19 cellular contexts compared by ENCODE assay signal in genomic region chr16:69225136-69225535, GRCh38. TPM values are rescaled to one million over a fixed set of nuclear protein-coding genes. Genes with fewer than 3 reads are reported as not detected.
DNase-seq lines count a peak whose midpoint lies in the region; ATAC-seq, FAIRE-seq and TF ChIP-seq lines count a peak whose summit lies in the region.
"Had no signal": no experiment of that assay in that cellular context is flagged by ENCODE, and none has a peak within 500 bp of the region (broad histone marks: within the 10 kb centered on the region; RNA-seq: fewer than 3 reads in every experiment).

No MANE protein-coding gene starts in this region.

- no TSS peak for BruUV-seq in HepG2 (replicated peaks; lab: Mats Ljungman, UMichigan)

- H3K4me3 ChIP-seq in liver (ENCODE audit: low read depth in 1 of 3, low read length in 3 of 3) (no peak overlapping the region), HepG2 (replicated peaks in 1 of 3; ENCODE audit: insufficient read depth in 1 of 3, low read depth in 2 of 3, low read length in 3 of 3) (no peak overlapping the region), upper lobe of left lung (no peak overlapping the region)
- H3K4me3 ChIP-seq: GM23338, K562 had no signal

- no peak for FAIRE-seq in HepG2 (lab: Jason Lieb, UNC)
- FAIRE-seq: GM12892, K562 had no signal

- H3K27me3 ChIP-seq in liver (ENCODE audit: control insufficient read depth in 4 of 4, insufficient read depth in 4 of 4, low read length in 3 of 4), result no peaks in the 10 kb centered on the region
- H3K27me3 ChIP-seq in HepG2 (ENCODE audit: control insufficient read depth in 1 of 2, insufficient read depth in 2 of 2, low read length in 2 of 2), result no peaks in the 10 kb centered on the region
- H3K27me3 ChIP-seq in upper lobe of left lung, result no peaks in the 10 kb centered on the region

- CTCF ChIA-PET in HepG2 (lab: Yijun Ruan, JAX; ENCODE audit: low intra/inter-chr PET ratio, low total read pairs), result no interaction called here

- in situ Hi-C loops in HepG2 (cut with HindIII; ENCODE audit: extremely low pct_ligation_motif_present, low pct_unique_long_range_greater_than_20kb), result no loop called here

- no peaks in the 10 kb centered on the region for H3K36me3 ChIP-seq in liver (ENCODE audit: control insufficient read depth in 4 of 4, insufficient read depth in 3 of 4, low read depth in 1 of 4, low read length in 3 of 4)
- H3K36me3 ChIP-seq in HepG2 (replicated peaks in 1 of 2; ENCODE audit: control insufficient read depth in 1 of 2, insufficient read depth in 2 of 2, low read length in 2 of 2), result no peaks in the 10 kb centered on the region
- H3K36me3 ChIP-seq in upper lobe of left lung, result no peaks in the 10 kb centered on the region

- TF ChIP-seq CTCF in liver (IDR thresholded peaks at IDR 0.05; ENCODE audit: low read depth, low read length, missing input control) (no peak), HepG2 (CRISPR knock-in tag; IDR thresholded peaks at IDR 0.05) (no peak), upper lobe of left lung (IDR thresholded peaks at IDR 0.05) (no peak)

- TF ChIP-seq EP300 in HepG2 (IDR thresholded peaks at IDR 0.05; ENCODE audit: low read depth in 2 of 2, low read length in 2 of 2), result no peak
- TF ChIP-seq EP300 in HepG2 (CRISPR knock-in tag; IDR thresholded peaks at IDR 0.05; ENCODE audit: borderline replicate concordance), result no peak
- TF ChIP-seq EP300 in upper lobe of left lung (IDR thresholded peaks at IDR 0.05), result no peak

- ATAC-seq in HepG2 (no peak), upper lobe of left lung (ENCODE audit: low FRiP score in 2 of 2) (no peak), HG02588 (IDR thresholded peaks at IDR 0.05; ENCODE audit: unreplicated experiment) (no peak)
- ATAC-seq: GM23338, HCT116, K562 had no signal

- no peak overlapping the region for H3K4me2 ChIP-seq in HepG2 (ENCODE audit: low read depth, low read length)
- H3K4me2 ChIP-seq: GM23338 had no signal

- H4K20me1 ChIP-seq in HepG2 (ENCODE audit: insufficient read depth, low read length), result no peaks in the 10 kb centered on the region

- no peak overlapping the region for H3K9ac ChIP-seq in liver (ENCODE audit: low read depth in 1 of 2, low read length in 2 of 2)
- no peak overlapping the region for H3K9ac ChIP-seq in HepG2 (ENCODE audit: insufficient read depth, low read depth, low read length)

- no peaks in the 10 kb centered on the region for H3K9me3 ChIP-seq in liver (ENCODE audit: control insufficient read depth in 4 of 4, low read length in 3 of 4)
- no peaks in the 10 kb centered on the region for H3K9me3 ChIP-seq in HepG2 (ENCODE audit: low read length)
- H3K9me3 ChIP-seq in upper lobe of left lung, result no peaks in the 10 kb centered on the region
- H3K9me3 ChIP-seq: Caco-2 had no signal

- TF ChIP-seq RAD21 in liver (IDR thresholded peaks at IDR 0.05) (no peak), HepG2 (CRISPR knock-in tag; IDR thresholded peaks at IDR 0.05) (no peak)

- peaks cover 7% of the 10 kb centered on the region for H3K79me2 ChIP-seq in HepG2 (ENCODE audit: insufficient read depth, low read length)

- 85% methylated on average over 7 of the region's 7 CpGs for WGBS in liver
- WGBS in HepG2 (ENCODE audit: low lambda C conversion rate), result 96% methylated on average over 7 of the region's 7 CpGs
- 67 to 74% methylated on average over 7 of the region's 7 CpGs for whole genome bisulfite sequencing in upper lobe of left lung, 2 donors

- no peak overlapping the region for H2AFZ ChIP-seq in HepG2 (ENCODE audit: low read length)
- H2AFZ ChIP-seq: GM23338 had no signal

- H3K27ac ChIP-seq in liver (ENCODE audit: low read depth in 1 of 2, low read length in 2 of 2), result no peak overlapping the region
- no peak overlapping the region for H3K27ac ChIP-seq in HepG2 (ENCODE audit: extremely low read length, insufficient read depth, low read length)
- peak overlapping the region in 2 of 4 donors; percentile 40 to 77 for H3K27ac ChIP-seq in upper lobe of left lung

- POLR2A ChIA-PET in HepG2 (lab: Yijun Ruan, JAX), result no interaction called here

- DNase-seq in HepG2 (ENCODE audit: low spot score) (no peak), left kidney (ENCODE audit: low read depth, low spot score) (peak; percentile 9), pulmonary artery endothelial cell (ENCODE audit: low read depth, low spot score) (peak; percentile 96), 8988T (no peak), upper lobe of left lung (no peak)
- DNase-seq: Caco-2, DMS153, NCI-H1417, NCI-H187 treated with DMSO at 0.1 percent for 48 hours, NCI-H2171 treated with DMSO at 0.1 percent for 48 hours, NCI-H446 treated with DMSO at 0.1 percent for 48 hours, NCI-H748 treated with DMSO at 0.1 percent for 48 hours, OCI-M1 had no signal

- intact Hi-C loops in HepG2 (cut with micrococcal nuclease; ENCODE audit: unreplicated experiment), result no loop called here

- TF ChIP-seq POLR2A in HepG2 (IDR thresholded peaks at IDR 0.05; ENCODE audit: insufficient read depth in 1 of 2, low read depth in 2 of 2, low read length in 2 of 2) (no peak), upper lobe of left lung (IDR thresholded peaks at IDR 0.05) (no peak)

- H3K4me1 ChIP-seq in liver (ENCODE audit: control insufficient read depth in 4 of 4, insufficient read depth in 4 of 4, low read length in 3 of 4), result no peaks in the 10 kb centered on the region
- H3K4me1 ChIP-seq in HepG2 (ENCODE audit: insufficient read depth, low read length), result peaks cover 27% of the 10 kb centered on the region
- H3K4me1 ChIP-seq in upper lobe of left lung, result peaks cover 16 to 26% (median 22%) of the 10 kb centered on the region in 4 donors

TF ChIP-seq in liver, 16 proteins besides CTCF, POLR2A, EP300 and RAD21:
- no peak for TF ChIP-seq FOXA1 (IDR thresholded peaks at IDR 0.05)
- peak; percentile 12 for TF ChIP-seq SP1 (IDR thresholded peaks at IDR 0.05)
- peak; percentile 92 for TF ChIP-seq NR2F2 (IDR thresholded peaks at IDR 0.05)
- no peak for TF ChIP-seq TAF1 (conservative IDR thresholded peaks at IDR 0.05)

TF ChIP-seq in HepG2, 621 proteins besides CTCF, POLR2A, EP300 and RAD21 (continues in another document):
- TF ChIP-seq PHF21A (CRISPR knock-in tag; IDR thresholded peaks at IDR 0.05), result no peak
- TF ChIP-seq RBFOX2 (IDR thresholded peaks at IDR 0.05; ENCODE audit: low read depth, low read length), result no peak
- TF ChIP-seq HNRNPK (IDR thresholded peaks at IDR 0.05; ENCODE audit: low read depth, low read length, poor library complexity, severe bottlenecking), result no peak
- no peak for TF ChIP-seq THAP8 (CRISPR knock-in tag; IDR thresholded peaks at IDR 0.05; ENCODE audit: borderline replicate concordance)
- no peak for TF ChIP-seq FOXC1 (CRISPR knock-in tag; IDR thresholded peaks at IDR 0.05; ENCODE audit: borderline replicate concordance)
- TF ChIP-seq USF2 (IDR thresholded peaks at IDR 0.05; ENCODE audit: low read depth, low read length), result no peak
- TF ChIP-seq USF2 (CRISPR knock-in tag; IDR thresholded peaks at IDR 0.05; ENCODE audit: borderline replicate concordance), result no peak
- TF ChIP-seq ZNF703 (CRISPR knock-in tag; IDR thresholded peaks at IDR 0.05; ENCODE audit: borderline replicate concordance), result no peak
- TF ChIP-seq FOXA3 (CRISPR knock-in tag; IDR thresholded peaks at IDR 0.05), result no peak

RNA-seq across cellular contexts. Expression of gene SNTB2, which starts 38.2 kb away (rescaled TPM):
- total RNA-seq in liver, result 1 to 10 TPM; 5.6 to 7.8 TPM
- 1 to 10 TPM; 2.1 to 2.6 TPM for polyA plus RNA-seq in liver
- total RNA-seq in HepG2 (2016; rRNA removed; fragmentation: Illumina TruSeq; extraction: Trizol), result 19.2 and 22.9 TPM in 2 replicates
- total RNA-seq in HepG2 (2016; cell fraction: cytosol; rRNA removed; fragmentation: Illumina TruSeq; extraction: Trizol; ENCODE audit: low read depth), result 16.6 and 21.3 TPM in 2 replicates
- 18.5 and 22.3 TPM in 2 replicates for total RNA-seq in HepG2 (2016; cell fraction: insoluble cytoplasmic fraction; rRNA removed; fragmentation: Illumina TruSeq; extraction: Trizol)
- 8.3 and 10.7 TPM in 2 replicates for total RNA-seq in HepG2 (2016; cell fraction: membrane; rRNA removed; fragmentation: Illumina TruSeq; extraction: Trizol)
- total RNA-seq in HepG2 (2016; cell fraction: nucleus; rRNA removed; fragmentation: Illumina TruSeq; extraction: Trizol), result 14.9 and 15.5 TPM in 2 replicates
- polyA plus RNA-seq in HepG2 (2011; rRNA removed), result 11.5 and 12.5 TPM in 2 replicates
- 6.3 and 6.6 TPM in 2 replicates for polyA plus RNA-seq in HepG2 (2011; cell fraction: cytosol; rRNA removed)
- 13.3 and 14.0 TPM in 2 replicates for polyA plus RNA-seq in HepG2 (2011; cell fraction: nucleus; rRNA removed)
- 4.2 and 4.3 TPM in 2 replicates for polyA plus RNA-seq in HepG2 (2012)
- 0.48 and 0.66 TPM in 2 replicates for polyA plus RNA-seq in HepG2 (2016; cell fraction: cytosol; fragmentation: Illumina TruSeq; extraction: Trizol; ENCODE audit: low read depth)
- 12.2 and 12.7 TPM in 2 replicates for polyA plus RNA-seq in HepG2 (2016; cell fraction: insoluble cytoplasmic fraction; fragmentation: Illumina TruSeq; extraction: Trizol; ENCODE audit: low read depth)
- polyA plus RNA-seq in HepG2 (2016; cell fraction: membrane; fragmentation: Illumina TruSeq; extraction: Trizol; ENCODE audit: low read depth), result 1.6 and 2.4 TPM in 2 replicates
- polyA plus RNA-seq in HepG2 (2016; cell fraction: nucleus; fragmentation: Illumina TruSeq; extraction: Trizol; ENCODE audit: insufficient read depth, low read depth), result 13.2 and 17.9 TPM in 2 replicates
- polyA minus RNA-seq in HepG2 (2011; rRNA and poly(A)+ RNA removed; ENCODE audit: low replicate concordance), result 48.4 and 58.6 TPM in 2 replicates
- 22.5 and 31.2 TPM in 2 replicates for polyA minus RNA-seq in HepG2 (2011; cell fraction: cytosol; rRNA and poly(A)+ RNA removed)
- polyA minus RNA-seq in HepG2 (2011; cell fraction: nucleus; rRNA and poly(A)+ RNA removed), result 22.8 and 29.5 TPM in 2 replicates
- 106 and 139 TPM in 2 replicates for total RNA-seq in pulmonary artery endothelial cell
- 10 to 100 TPM; 24.1 to 41.2 (median 30.5) TPM for total RNA-seq in upper lobe of left lung

Comparison
In these comparisons a context has a peak if more than half of its experiments do, and no peak if none do; other contexts are left out.
1. DNase-seq: peak in left kidney (single experiment) and pulmonary artery endothelial cell (single experiment); none in HepG2 (single experiment), 8988T (single experiment) and upper lobe of left lung (0 of 2).